19 cellular contexts compared by ENCODE assay signal in genomic region chr3:159548675-159549335, GRCh38.
DNase-seq lines count a peak whose midpoint lies in the region; ATAC-seq, FAIRE-seq and TF ChIP-seq lines count a peak whose summit lies in the region.
"Had no signal": no experiment of that assay in that cellular context is flagged by ENCODE, and none has a peak within 500 bp of the region (broad histone marks: within the 10 kb centered on the region; RNA-seq: fewer than 3 reads in every experiment).

No MANE protein-coding gene starts in this region.

- no peaks in the 10 kb centered on the region for H3K27me3 Mint-ChIP-seq in HFFc6 (ENCODE audit: insufficient read depth)
- no peaks in the 10 kb centered on the region for H3K27me3 Mint-ChIP-seq in mesothelial cell of epicardium (ENCODE audit: low read depth)
- H3K27me3 Mint-ChIP-seq: activated T-cell treated with anti-CD3 and anti-CD28 coated beads, Interleukin-2, amount 50 U/mL, for 24 hours; central memory CD8-positive, alpha-beta T cell; effector memory CD8-positive, alpha-beta T cell had no signal

- no peak for TF ChIP-seq CTCF in AG04449 (IDR thresholded peaks at IDR 0.05; ENCODE audit: insufficient read depth, low read length, missing control alignments)
- no peak for TF ChIP-seq CTCF in HFFc6 (IDR thresholded peaks at IDR 0.05)
- no peak for TF ChIP-seq CTCF in foreskin fibroblast (IDR thresholded peaks at IDR 0.05; ENCODE audit: low read depth, low read length)
- no peak for TF ChIP-seq CTCF in mesothelial cell of epicardium (IDR thresholded peaks at IDR 0.05; ENCODE audit: unreplicated experiment)

- H3K4me1 ChIP-seq in adipocyte (ENCODE audit: control insufficient read depth, insufficient read depth, low read length) = peaks cover 3% of the 10 kb centered on the region

- H3K9ac ChIP-seq in adipocyte (ENCODE audit: low read length) = no peak overlapping the region

- H3K4me3 ChIP-seq in AG04449 (ENCODE audit: low read depth, low read length) = no peak overlapping the region
- no peak overlapping the region for H3K4me3 ChIP-seq in adipocyte (ENCODE audit: low read length)
- H3K4me3 ChIP-seq in foreskin fibroblast (ENCODE audit: low read depth in 1 of 2, low read length in 2 of 2) = no peak overlapping the region
- H3K4me3 ChIP-seq: K562 had no signal

- no peaks in the 10 kb centered on the region for H3K9me3 ChIP-seq in adipocyte (ENCODE audit: control insufficient read depth, low read length)

- H3K9me3 Mint-ChIP-seq in HFFc6 (peaks cover 9% of the 10 kb centered on the region; the same call in 1 of the 2 replicates), mesothelial cell of epicardium (peaks cover 15% of the 10 kb centered on the region)

- POLR2A ChIA-PET in AG04449 (lab: Yijun Ruan, JAX) = no interaction called here

- CTCF ChIA-PET in AG04449 (lab: Yijun Ruan, JAX) = no interaction called here

- H3K4me1 Mint-ChIP-seq in HFFc6 (ENCODE audit: low read depth) (peaks cover 18% of the 10 kb centered on the region), mesothelial cell of epicardium (peaks cover 2% of the 10 kb centered on the region)
- H3K4me1 Mint-ChIP-seq: central memory CD8-positive, alpha-beta T cell had no signal

- no peaks in the 10 kb centered on the region for H3K27me3 ChIP-seq in adipocyte (replicated peaks; ENCODE audit: control insufficient read depth, insufficient read depth, low read length)

- no peak for FAIRE-seq in GM19239 (lab: Jason Lieb, UNC)
- FAIRE-seq: K562, urothelium cell line had no signal

- H3K36me3 Mint-ChIP-seq in HFFc6 (ENCODE audit: low read depth) (peaks cover 8% of the 10 kb centered on the region; the same call in 1 of the 2 replicates), mesothelial cell of epicardium (peaks cover 4% of the 10 kb centered on the region)
- H3K36me3 Mint-ChIP-seq: activated naive CD4-positive, alpha-beta T cell treated with anti-CD3 and anti-CD28 coated beads, Interleukin-2, amount 50 U/mL, for 72 hours had no signal

- no peak for ATAC-seq in left lobe of liver
- ATAC-seq: activated naive CD4-positive, alpha-beta T cell treated with anti-CD3 and anti-CD28 coated beads, Interleukin-2, amount 50 U/mL, for 72 hours; effector memory CD8-positive, alpha-beta T cell; K562; left ventricle myocardium superior; sciatic nerve had no signal

- peak; percentile 2 for DNase-seq in AG04449 (ENCODE audit: low read depth, low spot score)
- peak; percentile 49 for DNase-seq in HFFc6
- peak; percentile 3 for DNase-seq in adipocyte (ENCODE audit: low read depth)
- peak; percentile 51 to 77 for DNase-seq in foreskin fibroblast
- no peak for DNase-seq in activated CD4-positive, CD25-positive, alpha-beta regulatory T cell treated with anti-CD3 and anti-CD28 coated beads, Interleukin-2, amount 50 U/mL, for 72 hours
- DNase-seq in left lobe of liver (ENCODE audit: low spot score) = no peak
- DNase-seq in GM19239 (ENCODE audit: insufficient read length, low spot score) = no peak
- DNase-seq in mesothelial cell of epicardium (ENCODE audit: low spot score in 2 of 2, unreplicated experiment in 2 of 2) = no peak
- DNase-seq: activated CD4-positive, alpha-beta T cell treated with anti-CD3 and anti-CD28 coated beads, Interleukin-2, amount 50 U/mL, for 48 hours; activated T-cell treated with anti-CD3 and anti-CD28 coated beads, Interleukin-2, amount 50 U/mL, for 24 hours; effector memory CD8-positive, alpha-beta T cell; left ventricle myocardium superior; NCI-H1092; occipital lobe had no signal

- H3K27ac Mint-ChIP-seq in HFFc6 (no peak overlapping the region), mesothelial cell of epicardium (no peak overlapping the region)
- H3K27ac Mint-ChIP-seq: activated naive CD4-positive, alpha-beta T cell treated with anti-CD3 and anti-CD28 coated beads, Interleukin-2, amount 50 U/mL, for 72 hours; activated T-cell treated with anti-CD3 and anti-CD28 coated beads, Interleukin-2, amount 50 U/mL, for 24 hours; effector memory CD8-positive, alpha-beta T cell had no signal

- H3K4me3 Mint-ChIP-seq in HFFc6 (peak overlapping the region; percentile 50), mesothelial cell of epicardium (no peak overlapping the region)
- H3K4me3 Mint-ChIP-seq: activated T-cell treated with anti-CD3 and anti-CD28 coated beads, Interleukin-2, amount 50 U/mL, for 24 hours; central memory CD8-positive, alpha-beta T cell; effector memory CD8-positive, alpha-beta T cell had no signal

- no peaks in the 10 kb centered on the region for H3K36me3 ChIP-seq in adipocyte (ENCODE audit: control insufficient read depth, insufficient read depth, low read length, severe bottlenecking)

Comparison
In these comparisons a context has a peak if more than half of its experiments do, and no peak if none do; other contexts are left out.
1. DNase-seq: peak in AG04449 (single experiment), HFFc6 (single experiment), adipocyte (single experiment) and foreskin fibroblast (2 of 2); none in activated CD4-positive, CD25-positive, alpha-beta regulatory T cell treated with anti-CD3 and anti-CD28 coated beads, Interleukin-2, amount 50 U/mL, for 72 hours (single experiment), left lobe of liver (single experiment), GM19239 (single experiment) and mesothelial cell of epicardium (0 of 2).